15 cellular contexts compared by ENCODE assay signal in genomic region chr3:16104161-16104560, GRCh38.
DNase-seq lines count a peak whose midpoint lies in the region; ATAC-seq and TF ChIP-seq lines count a peak whose summit lies in the region.
"Had no signal": no experiment of that assay in that cellular context is flagged by ENCODE, and none has a peak within 500 bp of the region (broad histone marks: within the 10 kb centered on the region; RNA-seq: fewer than 3 reads in every experiment).

No MANE protein-coding gene starts in this region.

- H3F3A ChIP-seq in smooth muscle cell (ENCODE audit: low read depth): no peaks in the 10 kb centered on the region

- H3K27me3 ChIP-seq in HCT116 (ENCODE audit: insufficient read depth, low read length) (no peaks in the 10 kb centered on the region), fibroblast of lung (ENCODE audit: control insufficient read depth, insufficient read depth, low read length) (no peaks in the 10 kb centered on the region), smooth muscle cell (ENCODE audit: low read depth) (no peaks in the 10 kb centered on the region), lower lobe of right lung (ENCODE audit: low read depth) (no peaks in the 10 kb centered on the region)

- TF ChIP-seq CTCF in HCT116 (IDR thresholded peaks at IDR 0.05 in 2 of 3, conservative IDR thresholded peaks at IDR 0.05 in 1 of 3; ENCODE audit: borderline replicate concordance in 1 of 3, insufficient read depth in 1 of 3, low read depth in 2 of 3, low read length in 2 of 3) (no peak), fibroblast of lung (conservative IDR thresholded peaks at IDR 0.05 in 1 of 2, IDR thresholded peaks at IDR 0.05 in 1 of 2; ENCODE audit: low read depth in 1 of 2, low read length in 2 of 2) (no peak), smooth muscle cell (IDR thresholded peaks at IDR 0.05; ENCODE audit: borderline replicate concordance, insufficient read depth, poor library complexity, severe bottlenecking) (no peak), lower lobe of right lung (IDR thresholded peaks at IDR 0.05) (no peak)

- CTCF ChIA-PET in HCT116 (lab: Charles Lee): no interaction called here

- DNase-seq in AG20443 (ENCODE audit: low spot score) (peak; percentile 23), HCT116 (ENCODE audit: low read depth, low spot score) (no peak), fibroblast of lung (ENCODE audit: low read depth in 2 of 2) (peak in 1 of 2 donors; percentile 65), smooth muscle cell (lab: John Stamatoyannopoulos, UW; ENCODE audit: unreplicated experiment) (no peak), lower lobe of right lung (no peak), SKM-1 treated with dmso at 0.1 percent for 144 hours (lab: John Stamatoyannopoulos, UW; ENCODE audit: unreplicated experiment) (no peak)
- DNase-seq: H7, KBM-7, NCI-H1048, NCI-H1694, NCI-H446 treated with DMSO at 0.1 percent for 48 hours, NCI-H774, PC-9 had no signal

- H3K36me3 ChIP-seq in HCT116 (ENCODE audit: control insufficient read depth in 1 of 2, insufficient read depth in 2 of 2, low read length in 2 of 2) (peaks cover 0 to 8% of the 10 kb centered on the region in 2 experiments; a peak in 1 of 4 replicates), fibroblast of lung (ENCODE audit: control insufficient read depth, insufficient read depth, low read length) (no peaks in the 10 kb centered on the region), smooth muscle cell (ENCODE audit: low read depth) (no peaks in the 10 kb centered on the region), lower lobe of right lung (no peaks in the 10 kb centered on the region)

- H3K9ac ChIP-seq in HCT116 (ENCODE audit: low read length) (no peak overlapping the region), fibroblast of lung (ENCODE audit: insufficient read depth, low read length) (no peak overlapping the region), smooth muscle cell (ENCODE audit: low read depth) (no peak overlapping the region)

- H3K4me1 ChIP-seq in HCT116 (ENCODE audit: control insufficient read depth in 1 of 2, insufficient read depth in 2 of 2, low read length in 2 of 2): peaks cover 13 to 31% of the 10 kb centered on the region in 2 experiments
- H3K4me1 ChIP-seq in fibroblast of lung (ENCODE audit: control insufficient read depth, extremely low read depth, insufficient read depth, low read length): peaks cover 25% of the 10 kb centered on the region
- H3K4me1 ChIP-seq in smooth muscle cell (ENCODE audit: low read depth): no peaks in the 10 kb centered on the region
- H3K4me1 ChIP-seq in lower lobe of right lung: no peaks in the 10 kb centered on the region

- H3K79me2 ChIP-seq in HCT116 (ENCODE audit: insufficient read depth, low read length) (no peaks in the 10 kb centered on the region), fibroblast of lung (ENCODE audit: control insufficient read depth, insufficient read depth, low read length) (no peaks in the 10 kb centered on the region), smooth muscle cell (ENCODE audit: low read depth) (no peaks in the 10 kb centered on the region)

- WGBS in smooth muscle cell (ENCODE audit: low lambda C conversion rate): 76% methylated on average over 2 of the region's 2 CpGs

- intact Hi-C loops in HCT116 (cut with micrococcal nuclease) (no loop called here), lower lobe of right lung (cut with DNase I) (no loop called here)

- TF ChIP-seq RAD21 in HCT116 (IDR thresholded peaks at IDR 0.05; ENCODE audit: low read depth): no peak

- H2AFZ ChIP-seq in HCT116 (ENCODE audit: low read depth, low read length, poor library complexity, severe bottlenecking) (peak overlapping the region; percentile 52), fibroblast of lung (ENCODE audit: low read length) (peak overlapping the region; percentile 6), smooth muscle cell (ENCODE audit: low read depth) (no peak overlapping the region)
- H2AFZ ChIP-seq: PC-9 had no signal

- H3K4me3 ChIP-seq in HCT116 (replicated peaks in 1 of 2; ENCODE audit: low read depth in 1 of 2, low read length in 2 of 2) (no peak overlapping the region), fibroblast of lung (replicated peaks in 1 of 4; ENCODE audit: control extremely low read depth in 1 of 4, insufficient read depth in 1 of 4, low read depth in 3 of 4, low read length in 4 of 4) (no peak overlapping the region), smooth muscle cell (no peak overlapping the region), lower lobe of right lung (no peak overlapping the region)
- H3K4me3 ChIP-seq: PC-9 had no signal

- TF ChIP-seq POLR2A in HCT116 (IDR thresholded peaks at IDR 0.05; ENCODE audit: borderline replicate concordance, extremely low read depth, insufficient read depth, insufficient read length): no peak

- H4K20me1 ChIP-seq in HCT116 (ENCODE audit: insufficient read depth) (no peaks in the 10 kb centered on the region), fibroblast of lung (ENCODE audit: control insufficient read depth, extremely low read depth, insufficient read depth, low read length) (no peaks in the 10 kb centered on the region), smooth muscle cell (ENCODE audit: low read depth) (no peaks in the 10 kb centered on the region)

- H3K4me2 ChIP-seq in HCT116 (ENCODE audit: low read length) (no peak overlapping the region), fibroblast of lung (ENCODE audit: extremely low read depth, insufficient read depth, low read length) (peak overlapping the region; percentile 7), smooth muscle cell (no peak overlapping the region)
- H3K4me2 ChIP-seq: PC-9 had no signal

- RAD21 ChIA-PET in HCT116 (lab: Charles Lee; ENCODE audit: low non-redundant PET in 1 of 2, low total read pairs in 2 of 2, uncharacterized antibody in 2 of 2, unreplicated experiment in 2 of 2): no interaction called here

- H3K27ac ChIP-seq in HCT116 (ENCODE audit: low read depth, low read length): no peak overlapping the region
- H3K27ac ChIP-seq in fibroblast of lung (ENCODE audit: insufficient read depth, low read length): peak overlapping the region; percentile 97
- H3K27ac ChIP-seq in smooth muscle cell (ENCODE audit: low read depth): peak overlapping the region; percentile 82
- no peak overlapping the region for H3K27ac ChIP-seq in lower lobe of right lung
- H3K27ac ChIP-seq: C4-2B, PC-9 had no signal

- POLR2A ChIA-PET in HCT116 (lab: Charles Lee): no interaction called here

- ATAC-seq in HCT116 (no peak), lower lobe of right lung (no peak), GM19324 (IDR thresholded peaks at IDR 0.05; ENCODE audit: low FRiP score, unreplicated experiment) (no peak)

- BruUV-seq in HCT116 (replicated peaks; lab: Mats Ljungman, UMichigan): no TSS peak

- no peaks in the 10 kb centered on the region for H3K9me2 ChIP-seq in HCT116 (ENCODE audit: insufficient read depth)

- H3K9me3 ChIP-seq in HCT116 (ENCODE audit: control insufficient read depth in 1 of 2, insufficient read depth in 1 of 2, low read depth in 1 of 2, low read length in 2 of 2) (peaks cover 0 to 5% of the 10 kb centered on the region in 2 experiments; a peak in 1 of 4 replicates), fibroblast of lung (ENCODE audit: control insufficient read depth, insufficient read depth, low read depth, low read length) (no peaks in the 10 kb centered on the region), smooth muscle cell (replicated peaks; ENCODE audit: low read depth) (no peaks in the 10 kb centered on the region), lower lobe of right lung (no peaks in the 10 kb centered on the region)

TF ChIP-seq in HCT116, 20 proteins besides CTCF, POLR2A, EP300 and RAD21:
- TF ChIP-seq TCF7L2 (IDR thresholded peaks at IDR 0.05; ENCODE audit: borderline replicate concordance, extremely low read depth, insufficient read depth, insufficient read length): no peak
- TF ChIP-seq EGR1 (IDR thresholded peaks at IDR 0.05; ENCODE audit: low read depth): no peak
- no peak for TF ChIP-seq REST (IDR thresholded peaks at IDR 0.05; ENCODE audit: low read depth)
- no peak for TF ChIP-seq SP1 (IDR thresholded peaks at IDR 0.05; ENCODE audit: low read depth)
- TF ChIP-seq ZFX (IDR thresholded peaks at IDR 0.05): no peak
- TF ChIP-seq FOSL1 (IDR thresholded peaks at IDR 0.05; ENCODE audit: low read depth): no peak
- TF ChIP-seq EZH2phosphoT487 (IDR thresholded peaks at IDR 0.05; ENCODE audit: borderline replicate concordance): no peak
- no peak for TF ChIP-seq EZH2 (IDR thresholded peaks at IDR 0.05)
- no peak for TF ChIP-seq MAX (IDR thresholded peaks at IDR 0.05)
TF ChIP-seq in HCT116: peak in this region for 0.

Comparison
In these comparisons a context has a peak if more than half of its experiments do, and no peak if none do; other contexts are left out.
1. H3K27ac ChIP-seq: peak in fibroblast of lung (single experiment) and smooth muscle cell (single experiment); none in HCT116 (single experiment) and lower lobe of right lung (single experiment).